ENCODE assay signal across 14 cellular contexts in the genomic region with DNA sequence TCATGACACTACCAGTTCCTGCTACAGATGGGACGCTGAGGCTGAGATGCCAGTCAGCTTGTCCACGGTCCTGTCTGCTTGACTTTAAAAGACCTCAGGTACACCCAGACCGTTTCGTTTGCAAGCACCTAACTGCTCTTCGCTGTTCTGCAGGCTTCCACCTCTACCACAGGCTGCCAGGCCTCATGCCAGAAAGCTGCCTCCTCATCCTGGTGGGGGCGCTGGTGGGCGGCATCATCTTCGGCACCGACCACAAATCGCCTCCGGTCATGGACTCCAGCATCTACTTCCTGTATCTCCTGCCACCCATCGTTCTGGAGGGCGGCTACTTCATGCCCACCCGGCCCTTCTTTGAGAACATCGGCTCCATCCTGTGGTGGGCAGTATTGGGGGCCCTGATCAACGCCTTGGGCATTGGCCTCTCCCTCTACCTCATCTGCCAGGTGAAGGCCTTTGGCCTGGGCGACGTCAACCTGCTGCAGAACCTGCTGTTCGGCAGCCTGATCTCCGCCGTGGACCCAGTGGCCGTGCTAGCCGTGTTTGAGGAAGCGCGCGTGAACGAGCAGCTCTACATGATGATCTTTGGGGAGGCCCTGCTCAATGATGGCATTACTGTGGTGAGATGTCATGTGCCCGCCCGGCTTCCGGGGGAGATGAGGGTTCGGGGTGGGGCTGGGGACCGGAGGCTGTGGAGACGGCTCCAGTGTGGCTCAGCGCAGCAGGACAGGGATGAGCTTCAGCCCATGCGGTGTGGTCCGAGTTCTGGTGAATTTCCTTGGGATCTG. TPM values are rescaled to one million over a fixed set of nuclear protein-coding genes. Genes with fewer than 3 reads are reported as not detected.
"Had no signal": no experiment of that assay in that cellular context is flagged by ENCODE, and none has a peak within 500 bp of the region (broad histone marks: within the 10 kb centered on the region; RNA-seq: fewer than 3 reads in every experiment).

No MANE protein-coding gene starts in this region.

- H3K27ac ChIP-seq: cardiac muscle cell, heart left ventricle, skin epidermis, upper lobe of left lung had no signal

- H3K36me3 ChIP-seq: cardiac muscle cell, heart left ventricle, neutrophil, upper lobe of left lung had no signal

- H3K27me3 ChIP-seq: cardiac muscle cell, upper lobe of left lung had no signal

- H3K27ac Mint-ChIP-seq: activated naive CD4-positive, alpha-beta T cell treated with anti-CD3 and anti-CD28 coated beads for 36 hours; activated T-helper 17 cell treated with anti-CD3 and anti-CD28 coated beads, Interleukin-2, amount 50 U/mL, for 72 hours had no signal

- H3K4me3 ChIP-seq: cardiac muscle cell, heart left ventricle, skin epidermis, upper lobe of left lung had no signal

- H3K9me3 Mint-ChIP-seq: activated naive CD4-positive, alpha-beta T cell treated with anti-CD3 and anti-CD28 coated beads for 36 hours; activated T-helper 17 cell treated with anti-CD3 and anti-CD28 coated beads, Interleukin-2, amount 50 U/mL, for 72 hours had no signal

- DNase-seq: activated CD4-positive, CD25-positive, alpha-beta regulatory T cell treated with anti-CD3 and anti-CD28 coated beads, Interleukin-2, amount 50 U/mL, for 72 hours; activated naive CD4-positive, alpha-beta T cell treated with anti-CD3 and anti-CD28 coated beads for 36 hours; heart left ventricle; left ventricle myocardium superior had no signal

- H3K4me3 Mint-ChIP-seq: activated naive CD4-positive, alpha-beta T cell treated with anti-CD3 and anti-CD28 coated beads for 36 hours; activated T-helper 17 cell treated with anti-CD3 and anti-CD28 coated beads, Interleukin-2, amount 50 U/mL, for 72 hours had no signal

- H3K4me1 ChIP-seq: heart left ventricle, upper lobe of left lung had no signal

- H3K9me3 ChIP-seq: heart left ventricle, neutrophil, upper lobe of left lung had no signal

RNA-seq across cellular contexts. Expression of a gene that starts 5.9 kb away (rescaled TPM):
- total RNA-seq: cardiac muscle cell, endothelial cell of umbilical vein, fibroblast of lung, heart left ventricle, left ventricle myocardium superior, mesenteric fat pad, upper lobe of left lung had no signal
- polyA plus RNA-seq: endothelial cell of umbilical vein, fibroblast of lung, heart left ventricle had no signal

RNA-seq across cellular contexts. Expression of a gene that starts 55.9 kb away (rescaled TPM):
- total RNA-seq: endothelial cell of umbilical vein, fibroblast of lung, kidney epithelial cell, myocyte had no signal
- polyA plus RNA-seq: cardiac muscle cell, fibroblast of lung had no signal
